8 cellular contexts compared by ENCODE assay signal in genomic region chr4:98659106-98659592, GRCh38. TPM values are rescaled to one million over a fixed set of nuclear protein-coding genes. Genes with fewer than 3 reads are reported as not detected.
DNase-seq lines count a peak whose midpoint lies in the region; TF ChIP-seq lines count a peak whose summit lies in the region.

No MANE protein-coding gene starts in this region.

- peak overlapping the region; percentile 75 for H3K4me3 ChIP-seq in BJ (ENCODE audit: low read depth, low read length)
- H3K4me3 ChIP-seq in Loucy (ENCODE audit: low read length, poor library complexity, severe bottlenecking), result peak overlapping the region; percentile 80
- peak overlapping the region; percentile 74 for H3K4me3 ChIP-seq in lower leg skin (ENCODE audit: low read depth, poor library complexity, severe bottlenecking)

- peaks cover 38% of the 10 kb centered on the region for H3K79me2 ChIP-seq in Loucy (ENCODE audit: insufficient read depth, low read length)

- peak overlapping the region; percentile 61 for H3K9ac ChIP-seq in Loucy (ENCODE audit: low read depth, low read length, poor library complexity, severe bottlenecking)

- H4K20me1 ChIP-seq in Loucy (ENCODE audit: insufficient read depth, low read length, poor library complexity, severe bottlenecking), result peaks cover 15% of the 10 kb centered on the region

- H3K27me3 ChIP-seq in BJ (ENCODE audit: control insufficient read depth, insufficient read depth, low read length) (no peaks in the 10 kb centered on the region), Loucy (ENCODE audit: insufficient read depth, low read length, poor library complexity, severe bottlenecking) (no peaks in the 10 kb centered on the region)

- H3K27ac ChIP-seq in caudate nucleus (ENCODE audit: low read depth, low read length), result peak overlapping the region; percentile 86

- TF ChIP-seq POLR2A in lower leg skin (IDR thresholded peaks at IDR 0.05), result no peak

- CTCF ChIA-PET in BJ (lab: Yijun Ruan, JAX), result interaction anchor here (1.0 to 1.8 kb wide), 4 partner anchors 21 to 192 kb away, joined by 3 to 10 read pairs (median 4); no protein-coding TSS in a partner anchor

- H3K4me1 ChIP-seq in Loucy (ENCODE audit: insufficient read depth, low read length, poor library complexity, severe bottlenecking), result peaks cover 62% of the 10 kb centered on the region

- H3K4me2 ChIP-seq in Loucy (ENCODE audit: low read depth, low read length, poor library complexity, severe bottlenecking), result peak overlapping the region; percentile 77

- POLR2A ChIA-PET in BJ (lab: Charles Lee), result interaction anchor here (0.6 kb wide), 1 partner anchor 93 kb away, joined by 18 read pairs; no protein-coding TSS in a partner anchor

- H3K36me3 ChIP-seq in BJ (ENCODE audit: control insufficient read depth, insufficient read depth, low read length) (no peaks in the 10 kb centered on the region), Loucy (ENCODE audit: insufficient read depth, low read length) (no peaks in the 10 kb centered on the region)

- H3K9me2 ChIP-seq in Loucy (replicated peaks; ENCODE audit: low read depth, low read length), result no peaks in the 10 kb centered on the region

- peaks cover 41% of the 10 kb centered on the region for H3K27me3 Mint-ChIP-seq in type B pancreatic cell

- H3F3A ChIP-seq in Loucy (ENCODE audit: low read depth), result no peaks in the 10 kb centered on the region

- H3K36me3 Mint-ChIP-seq in type B pancreatic cell, result no peaks in the 10 kb centered on the region

- no peaks in the 10 kb centered on the region for H3K9me3 Mint-ChIP-seq in type B pancreatic cell

- peak overlapping the region; percentile 85 for H2AFZ ChIP-seq in Loucy (ENCODE audit: low read length)

- 10 to 11% methylated on average over 17 of the region's 17 CpGs for WGBS in lower leg skin, 2 donors

- peak overlapping the region; percentile 35 for H3K27ac Mint-ChIP-seq in type B pancreatic cell

- intact Hi-C loops in lower leg skin (cut with DNase I; ENCODE audit: low total_unique reads), result no loop called here

- H3K9me3 ChIP-seq in Loucy (ENCODE audit: insufficient read depth, low read depth, low read length), result no peaks in the 10 kb centered on the region

- H3K4me1 Mint-ChIP-seq in type B pancreatic cell (ENCODE audit: unreplicated experiment), result peaks cover 38% of the 10 kb centered on the region

- H3K4me3 Mint-ChIP-seq in type B pancreatic cell, result peak overlapping the region; percentile 93

- peak; percentile 23; the same call in 1 of the 2 replicates for TF ChIP-seq CTCF in BJ (IDR thresholded peaks at IDR 0.05; ENCODE audit: insufficient read depth, low read depth, low read length)
- no peak; the same call in 1 of the 2 replicates for TF ChIP-seq CTCF in Loucy (conservative IDR thresholded peaks at IDR 0.05; ENCODE audit: low read length)
- no peak for TF ChIP-seq CTCF in lower leg skin (IDR thresholded peaks at IDR 0.05)
- TF ChIP-seq CTCF in type B pancreatic cell (conservative IDR thresholded peaks at IDR 0.05), result no peak

- no peak for DNase-seq in BJ (ENCODE audit: low read depth)
- DNase-seq in caudate nucleus (lab: John Stamatoyannopoulos, UW), result peak in 1 of 61 donors; percentile 50
- no peak for DNase-seq in lower leg skin (ENCODE audit: low spot score in 2 of 2)
- DNase-seq in type B pancreatic cell (ENCODE audit: extremely low spot score, unreplicated experiment), result no peak
- DNase-seq in globus pallidus (ENCODE audit: low spot score), result no peak
- DNase-seq in NCI-H2196 treated with DMSO at 0.1 percent for 48 hours (lab: John Stamatoyannopoulos, UW; ENCODE audit: unreplicated experiment), result no peak
- no peak for DNase-seq in NCI-H2107 (lab: John Stamatoyannopoulos, UW)

RNA-seq across cellular contexts. Expression of gene TSPAN5, which starts 0.7 kb away (rescaled TPM):
- polyA plus RNA-seq in BJ (2011; rRNA removed), result 74.5 and 96.5 TPM in 2 replicates
- 34.6 and 39.1 TPM in 2 replicates for polyA minus RNA-seq in BJ (2011; rRNA and poly(A)+ RNA removed)
- 10 to 100 TPM; 25.5 to 41.5 (median 36.5) TPM for total RNA-seq in lower leg skin
- 26.9 and 33.8 TPM in 2 replicates for total RNA-seq in type B pancreatic cell (ENCODE audit: low replicate concordance)
